Comparison of ENCODE assay signal across 9 cellular contexts in genomic region chr1:160522622-160523345, GRCh38. TPM values are rescaled to one million over a fixed set of nuclear protein-coding genes. Genes with fewer than 3 reads are reported as not detected.
DNase-seq lines count a peak whose midpoint lies in the region; ATAC-seq and TF ChIP-seq lines count a peak whose summit lies in the region.
"Had no signal": no experiment of that assay in that cellular context is flagged by ENCODE, and none has a peak within 500 bp of the region (broad histone marks: within the 10 kb centered on the region; RNA-seq: fewer than 3 reads in every experiment).

Gene SLAMF6, minus strand, starts transcription at chr1:160523255. Its CDS starts 63 bp downstream, at chr1:160523192.

- peaks cover 42% of the 10 kb centered on the region for H3K4me1 ChIP-seq in OCI-LY1 (ENCODE audit: insufficient read depth, low read length, severe bottlenecking)

- no peaks in the 10 kb centered on the region for H4K20me1 ChIP-seq in OCI-LY1 (ENCODE audit: insufficient read depth, low read length)

- peak within 1 kb of the TSS; percentile 91 for H2AFZ ChIP-seq in OCI-LY1 (ENCODE audit: low read length)

- H3K27me3 Mint-ChIP-seq in activated naive CD8-positive, alpha-beta T cell treated with anti-CD3 and anti-CD28 coated beads for 36 hours: no peaks in the 10 kb centered on the region
- H3K27me3 Mint-ChIP-seq in stimulated activated naive CD8-positive, alpha-beta T cell treated with anti-CD3 and anti-CD28 coated beads, Interleukin-15, amount 100 ng/mL, for 72 hours: no peaks in the 10 kb centered on the region

- H3K36me3 Mint-ChIP-seq in activated naive CD8-positive, alpha-beta T cell treated with anti-CD3 and anti-CD28 coated beads for 36 hours: peaks cover 59% of the 10 kb centered on the region

- H3F3A ChIP-seq in OCI-LY1 (ENCODE audit: insufficient read depth, low read length): no peaks in the 10 kb centered on the region

- peak within 1 kb of the TSS; percentile 97 for H3K27ac Mint-ChIP-seq in activated naive CD8-positive, alpha-beta T cell treated with anti-CD3 and anti-CD28 coated beads for 36 hours
- H3K27ac Mint-ChIP-seq in stimulated activated naive CD8-positive, alpha-beta T cell treated with anti-CD3 and anti-CD28 coated beads, Interleukin-15, amount 100 ng/mL, for 72 hours: peak within 1 kb of the TSS; percentile 91 to 96

- peaks cover 52% of the 10 kb centered on the region for H3K4me1 Mint-ChIP-seq in activated naive CD8-positive, alpha-beta T cell treated with anti-CD3 and anti-CD28 coated beads for 36 hours
- H3K4me1 Mint-ChIP-seq in stimulated activated naive CD8-positive, alpha-beta T cell treated with anti-CD3 and anti-CD28 coated beads, Interleukin-15, amount 100 ng/mL, for 72 hours: peaks cover 53% of the 10 kb centered on the region

- peaks cover 44% of the 10 kb centered on the region for H3K79me2 ChIP-seq in OCI-LY1 (ENCODE audit: insufficient read depth, low read length)

- TF ChIP-seq CTCF in OCI-LY1 (IDR thresholded peaks at IDR 0.05; ENCODE audit: low read length): no peak

- H3K9me3 ChIP-seq in OCI-LY1 (ENCODE audit: low read length): no peaks in the 10 kb centered on the region; the same call in 1 of the 2 replicates

- no peaks in the 10 kb centered on the region for H3K27me3 ChIP-seq in OCI-LY1 (ENCODE audit: insufficient read depth, low read length)

- peak within 1 kb of the TSS; percentile 86 for H3K4me3 ChIP-seq in OCI-LY1 (ENCODE audit: low read depth, low read length, poor library complexity, severe bottlenecking)
- H3K4me3 ChIP-seq: SK-N-MC had no signal

- peak within 1 kb of the TSS; percentile 88 for H3K4me2 ChIP-seq in OCI-LY1 (ENCODE audit: low read length)

- peak; percentile 67 for ATAC-seq in stimulated activated naive CD8-positive, alpha-beta T cell treated with anti-CD3 and anti-CD28 coated beads, Interleukin-15, amount 100 ng/mL, for 72 hours
- no peak for ATAC-seq in HG02938 (IDR thresholded peaks at IDR 0.05; ENCODE audit: unreplicated experiment)

- H3K27ac ChIP-seq in OCI-LY1 (ENCODE audit: low read depth, low read length, poor library complexity, severe bottlenecking): peak within 1 kb of the TSS; percentile 97
- H3K27ac ChIP-seq: SK-N-MC had no signal

- peak within 1 kb of the TSS; percentile 94 for H3K4me3 Mint-ChIP-seq in activated naive CD8-positive, alpha-beta T cell treated with anti-CD3 and anti-CD28 coated beads for 36 hours
- peak within 1 kb of the TSS; percentile 84 to 95 for H3K4me3 Mint-ChIP-seq in stimulated activated naive CD8-positive, alpha-beta T cell treated with anti-CD3 and anti-CD28 coated beads, Interleukin-15, amount 100 ng/mL, for 72 hours

- H3K9me3 Mint-ChIP-seq in activated naive CD8-positive, alpha-beta T cell treated with anti-CD3 and anti-CD28 coated beads for 36 hours: peaks cover 38% of the 10 kb centered on the region
- peaks cover 27 to 35% of the 10 kb centered on the region in 2 donors for H3K9me3 Mint-ChIP-seq in stimulated activated naive CD8-positive, alpha-beta T cell treated with anti-CD3 and anti-CD28 coated beads, Interleukin-15, amount 100 ng/mL, for 72 hours

- H3K9ac ChIP-seq in OCI-LY1 (ENCODE audit: low read length): peak within 1 kb of the TSS; percentile 92

- DNase-seq in NCI-H345 (lab: John Stamatoyannopoulos, UW) (peak; percentile 25), NCI-H345 treated with DMSO at 0.1 percent for 48 hours (lab: John Stamatoyannopoulos, UW; ENCODE audit: unreplicated experiment) (no peak), glomerular visceral epithelial cell (ENCODE audit: extremely low spot score) (no peak), DMS79 (lab: John Stamatoyannopoulos, UW) (no peak)
- peak; percentile 49 for DNase-seq in activated naive CD8-positive, alpha-beta T cell treated with anti-CD3 and anti-CD28 coated beads for 36 hours
- DNase-seq in stimulated activated naive CD8-positive, alpha-beta T cell treated with anti-CD3 and anti-CD28 coated beads, Interleukin-15, amount 100 ng/mL, for 72 hours: peak; percentile 60 to 67

- H3K9me2 ChIP-seq in OCI-LY1 (ENCODE audit: low read depth, low read length): no peaks in the 10 kb centered on the region

- peaks cover 16% of the 10 kb centered on the region for H3K36me3 ChIP-seq in OCI-LY1 (ENCODE audit: insufficient read depth, low read length)

RNA-seq across cellular contexts. Expression of gene SLAMF6, which starts in this region (rescaled TPM):
- total RNA-seq in activated naive CD8-positive, alpha-beta T cell treated with anti-CD3 and anti-CD28 coated beads for 36 hours: 10 to 100 TPM; 46.8 to 48.1 TPM

Comparison
In these comparisons a context has a peak if more than half of its experiments do, and no peak if none do; other contexts are left out.
1. DNase-seq: peak in NCI-H345 (single experiment), activated naive CD8-positive, alpha-beta T cell treated with anti-CD3 and anti-CD28 coated beads for 36 hours (single experiment) and stimulated activated naive CD8-positive, alpha-beta T cell treated with anti-CD3 and anti-CD28 coated beads, Interleukin-15, amount 100 ng/mL, for 72 hours (2 of 2); none in NCI-H345 treated with DMSO at 0.1 percent for 48 hours (single experiment), glomerular visceral epithelial cell (single experiment) and DMS79 (single experiment).